15 cellular contexts compared by ENCODE assay signal in the genomic region with DNA sequence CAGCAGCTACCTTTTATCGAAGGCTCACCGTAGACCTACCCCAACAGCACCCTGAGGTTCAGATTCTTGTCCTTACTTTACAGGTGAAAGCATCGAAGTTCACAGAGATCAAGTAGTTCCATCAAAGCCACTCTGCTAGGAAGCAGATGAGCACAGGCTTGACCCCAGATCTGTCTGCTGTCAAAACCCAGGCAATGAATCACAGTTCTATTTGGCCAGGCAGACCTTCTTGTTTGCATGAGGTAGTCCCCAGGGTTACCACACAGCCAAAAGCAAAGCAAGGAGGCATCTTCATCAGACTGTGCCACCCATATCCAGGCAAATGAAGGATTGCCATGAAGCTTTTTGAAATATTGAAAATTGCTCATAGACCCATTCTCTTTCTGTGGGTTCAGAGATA. TPM values are rescaled to one million over a fixed set of nuclear protein-coding genes. Genes with fewer than 3 reads are reported as not detected.
DNase-seq lines count a peak whose midpoint lies in the region; ATAC-seq, FAIRE-seq and TF ChIP-seq lines count a peak whose summit lies in the region.
"Had no signal": no experiment of that assay in that cellular context is flagged by ENCODE, and none has a peak within 500 bp of the region (broad histone marks: within the 10 kb centered on the region; RNA-seq: fewer than 3 reads in every experiment).

No MANE protein-coding gene starts in this region.

- no peak overlapping the region for H4K8ac ChIP-seq in H1 (ENCODE audit: extremely low read depth, insufficient read depth, low read length)

- no peak overlapping the region for H4K5ac ChIP-seq in H1 (ENCODE audit: insufficient read length, low read depth, low read length)

- H3K9me3 ChIP-seq in H1 (ENCODE audit: insufficient read depth in 2 of 2, low read depth in 1 of 2, low read length in 1 of 2) = no peaks in the 10 kb centered on the region
- no peaks in the 10 kb centered on the region for H3K9me3 ChIP-seq in HepG2 (ENCODE audit: low read length)
- H3K9me3 ChIP-seq: BE2C, Peyer's patch had no signal

- TF ChIP-seq EP300 in H1 (IDR thresholded peaks at IDR 0.05; ENCODE audit: borderline replicate concordance in 1 of 2, low read depth in 2 of 2, low read length in 2 of 2) (no peak), HepG2 (IDR thresholded peaks at IDR 0.05; ENCODE audit: low read depth in 2 of 2, low read length in 2 of 2) (no peak), HepG2 (CRISPR knock-in tag; IDR thresholded peaks at IDR 0.05; ENCODE audit: borderline replicate concordance) (no peak)

- H3K4me1 ChIP-seq in H1 (replicated peaks in 1 of 4; ENCODE audit: control insufficient read depth in 3 of 4, insufficient read depth in 4 of 4, low read length in 3 of 4) (peaks cover 0 to 14% (median 4%) of the 10 kb centered on the region in 4 experiments; a peak in 3 of 7 replicates), HepG2 (ENCODE audit: insufficient read depth, low read length) (peaks cover 47% of the 10 kb centered on the region)
- H3K4me1 ChIP-seq: Peyer's patch had no signal

- H3K9me3 Mint-ChIP-seq in progenitor cell of endocrine pancreas (ENCODE audit: low read depth) = peaks cover 3% of the 10 kb centered on the region
- H3K9me3 Mint-ChIP-seq: CD8-positive, alpha-beta T cell; HFFc6 had no signal

- intact Hi-C loops in HepG2 (cut with micrococcal nuclease; ENCODE audit: unreplicated experiment) = no loop called here

- H4K20me1 ChIP-seq in H1 (replicated peaks in 1 of 2; ENCODE audit: control insufficient read depth in 1 of 2, insufficient read depth in 2 of 2, low read length in 2 of 2) (no peaks in the 10 kb centered on the region), HepG2 (ENCODE audit: insufficient read depth, low read length) (no peaks in the 10 kb centered on the region)

- TF ChIP-seq CTCF in H1 (IDR thresholded peaks at IDR 0.05; ENCODE audit: control extremely low read depth in 1 of 3, insufficient read depth in 1 of 3, low read depth in 1 of 3, low read length in 3 of 3) (no peak), HepG2 (CRISPR knock-in tag; IDR thresholded peaks at IDR 0.05) (no peak), progenitor cell of endocrine pancreas (IDR thresholded peaks at IDR 0.05; ENCODE audit: unreplicated experiment) (no peak), coronary artery (IDR thresholded peaks at IDR 0.05) (no peak)

- no peak overlapping the region for H2BK5ac ChIP-seq in H1 (ENCODE audit: low read depth, low read length)

- no peak overlapping the region for H3K18ac ChIP-seq in H1 (ENCODE audit: extremely low read depth, low read length)

- H4K91ac ChIP-seq in H1 (replicated peaks; ENCODE audit: insufficient read length, low read length) = no peak overlapping the region

- no peak overlapping the region for H3K14ac ChIP-seq in H1 (ENCODE audit: insufficient read length)

- in situ Hi-C loops in HepG2 (cut with HindIII; ENCODE audit: extremely low pct_ligation_motif_present, low pct_unique_long_range_greater_than_20kb) = loop anchor here (10.0 kb wide), 1 partner anchor 146 kb away; no protein-coding TSS in a partner anchor

- no peak overlapping the region for H3K27ac ChIP-seq in H1 (ENCODE audit: low read depth, low read length)
- no peak overlapping the region for H3K27ac ChIP-seq in HepG2 (ENCODE audit: extremely low read length, insufficient read depth, low read length)
- H3K27ac ChIP-seq in coronary artery = no peak overlapping the region
- H3K27ac ChIP-seq: Peyer's patch had no signal

- POLR2A ChIA-PET in H1 (lab: Charles Lee; ENCODE audit: partially characterized antibody) = no interaction called here
- POLR2A ChIA-PET in HepG2 (lab: Yijun Ruan, JAX) = no interaction called here

- no TSS peak for BruUV-seq in HepG2 (replicated peaks; lab: Mats Ljungman, UMichigan)

- no peak overlapping the region for H3K56ac ChIP-seq in H1 (replicated peaks; ENCODE audit: insufficient read length, low read depth, low read length)

- no peaks in the 10 kb centered on the region for H3K27me3 Mint-ChIP-seq in progenitor cell of endocrine pancreas

- H2AFZ ChIP-seq in H1 (ENCODE audit: low read length) (no peak overlapping the region), HepG2 (ENCODE audit: low read length) (no peak overlapping the region)

- H3K79me1 ChIP-seq in H1 (ENCODE audit: low read depth, low read length) = no peaks in the 10 kb centered on the region

- H3K4me1 Mint-ChIP-seq in progenitor cell of endocrine pancreas (ENCODE audit: low read depth) = peaks cover 56% of the 10 kb centered on the region

- H3K36me3 Mint-ChIP-seq in progenitor cell of endocrine pancreas (ENCODE audit: insufficient read depth) = no peaks in the 10 kb centered on the region
- H3K36me3 Mint-ChIP-seq: CD8-positive, alpha-beta T cell had no signal

- WGBS in H1 (ENCODE audit: extremely low coverage in 1 of 2, insufficient coverage in 1 of 2, insufficient read length in 1 of 2, insufficient replicate concordance in 2 of 2, low coverage in 1 of 2, low lambda C conversion rate in 2 of 2, missing lambda C conversion rate in 1 of 2), 2 experiments = 91% methylated on average over 3 of the region's 3 CpGs; no CpG with 5 or more reads in 1 of the 2 experiments
- 34% methylated on average over 3 of the region's 3 CpGs for WGBS in HepG2 (ENCODE audit: low lambda C conversion rate)

- peak overlapping the region; percentile 57 for H3K27ac Mint-ChIP-seq in progenitor cell of endocrine pancreas
- H3K27ac Mint-ChIP-seq: CD8-positive, alpha-beta T cell; HFFc6 had no signal

- H3K9ac ChIP-seq in H1 (replicated peaks in 1 of 4; ENCODE audit: extremely low read depth in 1 of 4, low read depth in 3 of 4, low read length in 3 of 4) (no peak overlapping the region), HepG2 (ENCODE audit: insufficient read depth, low read depth, low read length) (no peak overlapping the region)

- H3K4me3 ChIP-seq in H1 (ENCODE audit: extremely low read depth in 1 of 4, insufficient read depth in 2 of 4, low read depth in 3 of 4, low read length in 4 of 4) = no peak overlapping the region
- no peak overlapping the region for H3K4me3 ChIP-seq in HepG2 (replicated peaks in 1 of 3; ENCODE audit: insufficient read depth in 1 of 3, low read depth in 2 of 3, low read length in 3 of 3)
- no peak overlapping the region for H3K4me3 ChIP-seq in coronary artery
- H3K4me3 ChIP-seq: Peyer's patch had no signal

- peak overlapping the region; percentile 85; the same call in 1 of the 2 replicates for H2BK15ac ChIP-seq in H1 (ENCODE audit: low read length)

- peak; percentile 83 for ATAC-seq in HepG2
- no peak for ATAC-seq in GM18520 (IDR thresholded peaks at IDR 0.05; ENCODE audit: unreplicated experiment)
- no peak for ATAC-seq in HG03439 (IDR thresholded peaks at IDR 0.05; ENCODE audit: unreplicated experiment)
- ATAC-seq: CD8-positive, alpha-beta T cell had no signal

- H3K4me3 Mint-ChIP-seq in progenitor cell of endocrine pancreas (ENCODE audit: low read depth) = no peak overlapping the region
- H3K4me3 Mint-ChIP-seq: CD8-positive, alpha-beta T cell; HFFc6 had no signal

- H2BK120ac ChIP-seq in H1 (replicated peaks; ENCODE audit: low read depth, low read length) = no peak overlapping the region

- no peak overlapping the region for H2BK12ac ChIP-seq in H1 (ENCODE audit: low read depth, low read length)

- H2BK20ac ChIP-seq in H1 (ENCODE audit: low read length) = no peak overlapping the region

- FAIRE-seq in H1 (lab: Jason Lieb, UNC) (no peak), HepG2 (lab: Jason Lieb, UNC) (no peak)
- FAIRE-seq: D721Med had no signal

- H3K36me3 ChIP-seq in H1 (ENCODE audit: control insufficient read depth in 2 of 4, insufficient read depth in 4 of 4, low read length in 3 of 4) (no peaks in the 10 kb centered on the region), HepG2 (replicated peaks in 1 of 2; ENCODE audit: control insufficient read depth in 1 of 2, insufficient read depth in 2 of 2, low read length in 2 of 2) (no peaks in the 10 kb centered on the region)
- H3K36me3 ChIP-seq: BE2C, Peyer's patch had no signal

- no peak overlapping the region for H3K4ac ChIP-seq in H1 (replicated peaks; ENCODE audit: insufficient read length, low read depth, low read length)

- DNase-seq in NCI-H69 (lab: John Stamatoyannopoulos, UW) (peak; percentile 55), H1 (ENCODE audit: low read depth in 1 of 2, low spot score in 2 of 2) (no peak), HepG2 (ENCODE audit: low spot score) (no peak), progenitor cell of endocrine pancreas (ENCODE audit: low spot score, unreplicated experiment) (no peak), coronary artery (ENCODE audit: low spot score) (no peak)
- DNase-seq: BE2C; CD8-positive, alpha-beta T cell; GF-D8; HFFc6; NCI-H748 treated with DMSO at 0.1 percent for 48 hours; Peyer's patch; SHP77 treated with DMSO at 0.1 percent for 48 hours had no signal

- H3K27me3 ChIP-seq in H1 (replicated peaks in 1 of 4; ENCODE audit: control insufficient read depth in 3 of 4, extremely low read depth in 1 of 4, insufficient read depth in 3 of 4, low read length in 3 of 4) (no peaks in the 10 kb centered on the region), HepG2 (ENCODE audit: control insufficient read depth in 1 of 2, insufficient read depth in 2 of 2, low read length in 2 of 2) (peaks cover 0 to 19% of the 10 kb centered on the region in 2 experiments; a peak in 2 of 5 replicates)
- H3K27me3 ChIP-seq: BE2C, Peyer's patch had no signal

- H3K79me2 ChIP-seq in H1 (ENCODE audit: control insufficient read depth in 1 of 2, insufficient read depth in 2 of 2, low read length in 2 of 2) = no peaks in the 10 kb centered on the region
- no peaks in the 10 kb centered on the region for H3K79me2 ChIP-seq in HepG2 (ENCODE audit: insufficient read depth, low read length)

- no peaks in the 10 kb centered on the region for H3K23me2 ChIP-seq in H1 (ENCODE audit: low read depth, low read length)

- no peak for TF ChIP-seq RAD21 in H1 (IDR thresholded peaks at IDR 0.05 in 1 of 2, conservative IDR thresholded peaks at IDR 0.05 in 1 of 2; ENCODE audit: low read depth in 2 of 2, low read length in 2 of 2)
- TF ChIP-seq RAD21 in HepG2 (CRISPR knock-in tag; IDR thresholded peaks at IDR 0.05) = no peak

- no peak overlapping the region for H3K4me2 ChIP-seq in H1 (ENCODE audit: insufficient read depth in 1 of 2, low read depth in 2 of 2, low read length in 2 of 2)
- H3K4me2 ChIP-seq in HepG2 (ENCODE audit: low read depth, low read length) = no peak overlapping the region

- H3K23ac ChIP-seq in H1 (ENCODE audit: insufficient read length) = no peak overlapping the region

- CTCF ChIA-PET in H1 (lab: Charles Lee; ENCODE audit: partially characterized antibody) = interaction anchor here (1.3 to 2.7 kb wide), 2 partner anchors 25 to 147 kb away, joined by 3 to 12 read pairs; no protein-coding TSS in a partner anchor
- CTCF ChIA-PET in HepG2 (lab: Yijun Ruan, JAX; ENCODE audit: low intra/inter-chr PET ratio, low total read pairs) = no interaction called here

- H2AK5ac ChIP-seq in H1 (ENCODE audit: low read depth, low read length) = no peak overlapping the region

- TF ChIP-seq POLR2A in H1 (IDR thresholded peaks at IDR 0.05; ENCODE audit: control extremely low read depth in 1 of 2, low read depth in 2 of 2, low read length in 2 of 2) (no peak), HepG2 (IDR thresholded peaks at IDR 0.05; ENCODE audit: insufficient read depth in 1 of 2, low read depth in 2 of 2, low read length in 2 of 2) (no peak)

RNA-seq across cellular contexts. Expression of a gene that starts 33.0 kb away (rescaled TPM):
- 12.2 and 12.9 TPM in 2 replicates for total RNA-seq in H1 (2021; fragmentation: NEBNext Ultra II Directional; extraction: Animal tissue kit (Norgen Biotek cat#: 25700))
- polyA plus RNA-seq in H1 (2011; rRNA removed) = 7.9 and 9.9 TPM in 2 replicates
- polyA plus RNA-seq in H1 (2011; cell fraction: cytosol; rRNA removed) = 8.8 TPM
- polyA plus RNA-seq in H1 (2011; cell fraction: nucleus; rRNA removed) = 12.0 TPM
- polyA plus RNA-seq in H1 (2012, experiment 1 of 2) = 9.3 to 13.8 TPM (median 11.0 TPM) in 4 replicates
- 14.2 TPM for polyA plus RNA-seq in H1 (2012, experiment 2 of 2)
- 16.5 TPM for polyA plus RNA-seq in H1 (2013, experiment 1 of 2)
- polyA plus RNA-seq in H1 (2013, experiment 2 of 2) = 15.9 TPM
- 4.8 and 5.7 TPM in 2 replicates for polyA minus RNA-seq in H1 (2011; rRNA and poly(A)+ RNA removed)
- 17.6 TPM for polyA minus RNA-seq in H1 (2011; cell fraction: cytosol; rRNA and poly(A)+ RNA removed)
- 18.8 TPM for polyA minus RNA-seq in H1 (2011; cell fraction: nucleus; rRNA and poly(A)+ RNA removed)
- 15.0 and 19.8 TPM in 2 replicates for total RNA-seq in HepG2 (2016; rRNA removed; fragmentation: Illumina TruSeq; extraction: Trizol)
- 16.2 and 16.8 TPM in 2 replicates for total RNA-seq in HepG2 (2016; cell fraction: cytosol; rRNA removed; fragmentation: Illumina TruSeq; extraction: Trizol; ENCODE audit: low read depth)
- 14.9 and 18.9 TPM in 2 replicates for total RNA-seq in HepG2 (2016; cell fraction: insoluble cytoplasmic fraction; rRNA removed; fragmentation: Illumina TruSeq; extraction: Trizol)
- total RNA-seq in HepG2 (2016; cell fraction: membrane; rRNA removed; fragmentation: Illumina TruSeq; extraction: Trizol) = 17.2 and 18.1 TPM in 2 replicates
- total RNA-seq in HepG2 (2016; cell fraction: nucleus; rRNA removed; fragmentation: Illumina TruSeq; extraction: Trizol) = 20.8 and 25.5 TPM in 2 replicates
- 15.4 and 16.6 TPM in 2 replicates for polyA plus RNA-seq in HepG2 (2011; rRNA removed)
- polyA plus RNA-seq in HepG2 (2011; cell fraction: cytosol; rRNA removed) = 13.8 and 15.8 TPM in 2 replicates
- polyA plus RNA-seq in HepG2 (2011; cell fraction: nucleus; rRNA removed) = 27.8 and 33.4 TPM in 2 replicates
- 20.4 and 25.8 TPM in 2 replicates for polyA plus RNA-seq in HepG2 (2012)
- polyA plus RNA-seq in HepG2 (2016; cell fraction: cytosol; fragmentation: Illumina TruSeq; extraction: Trizol; ENCODE audit: low read depth) = 3.5 and 4.3 TPM in 2 replicates
- polyA plus RNA-seq in HepG2 (2016; cell fraction: insoluble cytoplasmic fraction; fragmentation: Illumina TruSeq; extraction: Trizol; ENCODE audit: low read depth) = 14.5 and 15.2 TPM in 2 replicates
- polyA plus RNA-seq in HepG2 (2016; cell fraction: membrane; fragmentation: Illumina TruSeq; extraction: Trizol; ENCODE audit: low read depth) = 4.3 and 4.5 TPM in 2 replicates
- polyA plus RNA-seq in HepG2 (2016; cell fraction: nucleus; fragmentation: Illumina TruSeq; extraction: Trizol; ENCODE audit: insufficient read depth, low read depth) = 31.4 and 34.9 TPM in 2 replicates
- 4.8 and 36.7 TPM in 2 replicates for polyA minus RNA-seq in HepG2 (2011; rRNA and poly(A)+ RNA removed; ENCODE audit: low replicate concordance)
- polyA minus RNA-seq in HepG2 (2011; cell fraction: cytosol; rRNA and poly(A)+ RNA removed) = 37.8 and 44.8 TPM in 2 replicates
- polyA minus RNA-seq in HepG2 (2011; cell fraction: nucleus; rRNA and poly(A)+ RNA removed) = 45.6 and 54.7 TPM in 2 replicates
- 129 and 142 TPM in 2 replicates for total RNA-seq in progenitor cell of endocrine pancreas
